17 cellular contexts compared by ENCODE assay signal in the genomic region with DNA sequence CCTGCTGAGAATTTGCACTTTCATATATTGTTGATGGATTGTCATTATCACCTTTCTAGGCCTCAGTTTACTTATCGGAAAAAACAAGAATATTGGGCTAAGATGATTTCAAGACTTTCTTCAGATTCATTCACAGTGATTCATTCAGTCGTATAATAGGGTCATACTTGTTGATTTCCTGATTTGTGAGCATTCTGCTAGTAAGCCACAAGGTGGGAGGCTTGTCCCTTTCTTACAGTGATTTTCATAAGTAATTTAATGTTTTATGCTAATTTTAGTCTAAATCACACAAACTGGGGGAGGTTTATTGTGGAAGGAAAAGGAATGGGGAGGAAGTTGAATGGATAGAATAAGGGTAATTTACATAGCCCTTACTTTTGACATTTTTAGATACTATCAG.
DNase-seq lines count a peak whose midpoint lies in the region; ATAC-seq, FAIRE-seq and TF ChIP-seq lines count a peak whose summit lies in the region.
"Had no signal": no experiment of that assay in that cellular context is flagged by ENCODE, and none has a peak within 500 bp of the region (broad histone marks: within the 10 kb centered on the region; RNA-seq: fewer than 3 reads in every experiment).

No MANE protein-coding gene starts in this region.

- H3K9me3 ChIP-seq in BE2C (no peaks in the 10 kb centered on the region; the same call in 1 of the 2 replicates), K562 (replicated peaks; ENCODE audit: control insufficient read depth, insufficient read depth, low read depth, low read length) (no peaks in the 10 kb centered on the region), mucosa of descending colon (no peaks in the 10 kb centered on the region)
- H3K9me3 ChIP-seq: right atrium auricular region had no signal

- DNase-seq in BE2C (no peak), K562 (ENCODE audit: extremely low read depth in 1 of 4, low spot score in 3 of 4) (peak in 1 of 4 experiments; percentile 8), kidney epithelial cell (ENCODE audit: low read depth) (peak; percentile 7), mucosa of descending colon (no peak)
- DNase-seq: activated CD8-positive, alpha-beta T cell treated with anti-CD3 and anti-CD28 coated beads for 36 hours; activated gamma-delta T cell treated with Interleukin-2 at 50 U/mL for 16 hours; C1 segment of cervical spinal cord; GDM1; NCI-H2227 treated with DMSO at 0.1 percent for 48 hours; RPMI8226; T1000 had no signal

- BruUV-seq in K562 (replicated peaks; lab: Mats Ljungman, UMichigan), result no TSS peak

- H3K4me3 ChIP-seq in BE2C (ENCODE audit: low read depth, low read length) (no peak overlapping the region), K562 (no peak overlapping the region), kidney epithelial cell (ENCODE audit: low read depth, low read length) (no peak overlapping the region), mucosa of descending colon (no peak overlapping the region)
- H3K4me3 ChIP-seq: right atrium auricular region had no signal

- H3K4me1 ChIP-seq in BE2C (no peaks in the 10 kb centered on the region), K562 (replicated peaks in 1 of 2; ENCODE audit: control insufficient read depth in 2 of 2, insufficient read depth in 2 of 2, low read length in 2 of 2) (peaks cover 0 to 3% of the 10 kb centered on the region in 2 experiments; a peak in 2 of 5 replicates), mucosa of descending colon (ENCODE audit: low read depth) (no peaks in the 10 kb centered on the region)
- H3K4me1 ChIP-seq: right atrium auricular region had no signal

- TF ChIP-seq POLR2A in K562 (conservative IDR thresholded peaks at IDR 0.05), result no peak

- H3K27me3 ChIP-seq in BE2C, result peaks cover 6% of the 10 kb centered on the region
- H3K27me3 ChIP-seq in K562 (ENCODE audit: control insufficient read depth in 2 of 2, insufficient read depth in 2 of 2, low read length in 2 of 2), result 0 out of 5 replicates have a peak, but pooled peaks cover 0 to 3% of the 10 kb centered on the region in 2 experiments
- H3K27me3 ChIP-seq in kidney epithelial cell (ENCODE audit: control insufficient read depth, insufficient read depth, low read length), result no peaks in the 10 kb centered on the region
- H3K27me3 ChIP-seq: right atrium auricular region had no signal

- H3K4me2 ChIP-seq in K562 (ENCODE audit: insufficient read depth, low read length), result no peak overlapping the region

- no peak overlapping the region for H3K27ac ChIP-seq in K562 (ENCODE audit: extremely low read depth, low read depth, low read length)
- H3K27ac ChIP-seq: right atrium auricular region had no signal

- TF ChIP-seq RAD21 in Ishikawa (IDR thresholded peaks at IDR 0.05; ENCODE audit: low read depth) (peak; percentile 46), K562 (CRISPR knock-in tag; conservative IDR thresholded peaks at IDR 0.05 in 1 of 2, IDR thresholded peaks at IDR 0.05 in 1 of 2) (peak in 1 of 2 experiments; percentile 31; a peak in 2 of 4 replicates)

- TF ChIP-seq CTCF in BE2C (IDR thresholded peaks at IDR 0.05; ENCODE audit: low read depth, low read length) (peak; percentile 8; the same call in 1 of the 2 replicates), K562 (IDR thresholded peaks at IDR 0.05 in 2 of 3, conservative IDR thresholded peaks at IDR 0.05 in 1 of 3; ENCODE audit: insufficient read depth in 2 of 3, low read depth in 1 of 3, low read length in 3 of 3) (peak in 2 of 3 experiments; percentile 21 to 36; a peak in 3 of 6 replicates), kidney epithelial cell (IDR thresholded peaks at IDR 0.05; ENCODE audit: insufficient read depth, low read length, poor library complexity, severe bottlenecking) (peak; percentile 20), mucosa of descending colon (IDR thresholded peaks at IDR 0.05) (no peak)

- WGBS in K562 (ENCODE audit: insufficient coverage, low coverage, missing lambda C conversion rate), result 0% methylated on average over 2 of the region's 2 CpGs

- no peaks in the 10 kb centered on the region for H3K9me1 ChIP-seq in K562 (ENCODE audit: control insufficient read depth, insufficient read depth, low read length)

- no peaks in the 10 kb centered on the region for H4K20me1 ChIP-seq in K562 (replicated peaks; ENCODE audit: control insufficient read depth, insufficient read depth, low read length)

- ATAC-seq in K562 (no peak), mucosa of descending colon (no peak), GM21825 (IDR thresholded peaks at IDR 0.05; ENCODE audit: unreplicated experiment) (no peak), esophagus mucosa (no peak), HG03521 (IDR thresholded peaks at IDR 0.05; ENCODE audit: unreplicated experiment) (no peak)
- ATAC-seq: activated CD8-positive, alpha-beta T cell treated with anti-CD3 and anti-CD28 coated beads for 36 hours had no signal

- no peak for TF ChIP-seq EP300 in Ishikawa (IDR thresholded peaks at IDR 0.05; ENCODE audit: borderline replicate concordance)
- no peak for TF ChIP-seq EP300 in K562 (IDR thresholded peaks at IDR 0.05; ENCODE audit: low read length)

- CTCF ChIA-PET in K562 (lab: Yijun Ruan, JAX; ENCODE audit: low intra/inter-chr PET ratio), result no interaction called here

- FAIRE-seq in K562 (lab: Jason Lieb, UNC), result no peak
- FAIRE-seq: frontal cortex had no signal

- H2AFZ ChIP-seq in K562 (ENCODE audit: low read depth, low read length), result no peak overlapping the region

- H3K9ac ChIP-seq in K562 (ENCODE audit: insufficient read depth in 1 of 2, low read depth in 2 of 2, low read length in 2 of 2), result no peak overlapping the region

- POLR2A ChIA-PET in K562 (lab: Yijun Ruan, JAX), result no interaction called here

- in situ Hi-C loops in K562 (cut with MboI), result no loop called here

- intact Hi-C loops in K562 (cut with micrococcal nuclease) (no loop called here), mucosa of descending colon (cut with DNase I, micrococcal nuclease) (no loop called here)

- H3K79me2 ChIP-seq in K562 (ENCODE audit: control insufficient read depth, insufficient read depth, low read length), result no peaks in the 10 kb centered on the region

- no peaks in the 10 kb centered on the region for H3K36me3 ChIP-seq in BE2C
- no peaks in the 10 kb centered on the region for H3K36me3 ChIP-seq in K562 (ENCODE audit: control insufficient read depth, insufficient read depth, low read length)
- no peaks in the 10 kb centered on the region for H3K36me3 ChIP-seq in kidney epithelial cell (ENCODE audit: control insufficient read depth, insufficient read depth, low read length)
- no peaks in the 10 kb centered on the region for H3K36me3 ChIP-seq in mucosa of descending colon (ENCODE audit: low read depth)
- H3K36me3 ChIP-seq: right atrium auricular region had no signal

TF ChIP-seq in Ishikawa, 13 proteins besides CTCF, POLR2A, EP300 and RAD21 (continues in another document):
- TF ChIP-seq FOXM1 (IDR thresholded peaks at IDR 0.05; ENCODE audit: borderline replicate concordance, low read depth) (no peak), ZBTB7A (IDR thresholded peaks at IDR 0.05; ENCODE audit: low read depth) (no peak), USF1 (IDR thresholded peaks at IDR 0.05) (no peak), TEAD4 (IDR thresholded peaks at IDR 0.05) (no peak), TAF1 (IDR thresholded peaks at IDR 0.05; ENCODE audit: low read depth) (no peak), MAX (IDR thresholded peaks at IDR 0.05) (no peak), NFIC (IDR thresholded peaks at IDR 0.05) (no peak)

TF ChIP-seq in K562, 482 proteins besides CTCF, POLR2A, EP300 and RAD21:
- no peak for TF ChIP-seq ZNF280A (IDR thresholded peaks at IDR 0.05; ENCODE audit: low read depth, partially characterized antibody)
- peak; percentile 47 to 57; a peak in 3 of 4 replicates for TF ChIP-seq KDM1A (IDR thresholded peaks at IDR 0.05)
